Comparison of ENCODE assay signal across 24 cellular contexts in the genomic region with DNA sequence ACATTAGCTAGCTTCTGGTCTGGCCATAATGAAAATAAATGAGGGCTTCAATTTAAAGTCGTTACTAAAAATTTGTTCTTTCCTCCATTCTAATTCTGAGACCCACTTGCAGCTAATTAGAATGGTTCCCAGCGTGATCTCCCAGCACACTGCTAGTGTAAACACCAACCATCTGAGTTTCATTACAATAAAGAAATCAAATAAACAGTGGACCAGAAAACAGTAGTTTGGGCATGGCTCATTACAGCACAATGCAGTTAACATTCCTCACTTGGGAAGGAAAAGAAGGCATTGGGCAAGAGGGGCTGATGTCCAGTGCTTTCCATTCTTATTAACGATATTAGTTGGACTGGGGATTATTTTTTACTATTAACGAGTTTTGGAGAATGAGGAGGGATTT.
DNase-seq lines count a peak whose midpoint lies in the region; ATAC-seq and TF ChIP-seq lines count a peak whose summit lies in the region.
"Had no signal": no experiment of that assay in that cellular context is flagged by ENCODE, and none has a peak within 500 bp of the region (broad histone marks: within the 10 kb centered on the region; RNA-seq: fewer than 3 reads in every experiment).

No MANE protein-coding gene starts in this region.

- no peak overlapping the region for H2BK120ac ChIP-seq in neuronal stem cell (ENCODE audit: low read depth, low read length)

- H3K27me3 Mint-ChIP-seq in endodermal cell (ENCODE audit: insufficient read depth), result no peaks in the 10 kb centered on the region
- H3K27me3 Mint-ChIP-seq: CD4-positive, alpha-beta T cell; stimulated activated memory B cell treated with anti-CD40 and anti-IgM and Interleukin-4, amounts not matched to agents 10 μg/mL and 1 μg/mL and 100 μg/mL, for 72 hours; T-cell had no signal

- no peaks in the 10 kb centered on the region for H3K79me1 ChIP-seq in neuronal stem cell (ENCODE audit: low read depth, low read length)

- H3K36me3 ChIP-seq in neuronal stem cell (replicated peaks in 1 of 2; ENCODE audit: control insufficient read depth in 2 of 2, insufficient read depth in 2 of 2, low read length in 2 of 2) (no peaks in the 10 kb centered on the region), endodermal cell (ENCODE audit: control insufficient read depth, insufficient read depth, low read length) (no peaks in the 10 kb centered on the region)
- H3K36me3 ChIP-seq: right atrium auricular region had no signal

- peak overlapping the region; percentile 86 for H3K27ac ChIP-seq in neuronal stem cell (replicated peaks; ENCODE audit: low read length)
- H3K27ac ChIP-seq in endodermal cell (ENCODE audit: low read depth, low read length), result no peak overlapping the region
- H3K27ac ChIP-seq: A549, epithelial cell of prostate, right atrium auricular region had no signal

- DNase-seq in NCI-H2107 treated with DMSO at 0.1 percent for 48 hours (lab: John Stamatoyannopoulos, UW; ENCODE audit: unreplicated experiment) (peak; percentile 46), NCI-H2107 (lab: John Stamatoyannopoulos, UW) (no peak), NCI-H146 (lab: John Stamatoyannopoulos, UW) (peak; percentile 88), astrocyte of the cerebellum (ENCODE audit: low read depth) (peak; percentile 45), neuronal stem cell (ENCODE audit: low spot score) (peak; percentile 17), endodermal cell (no peak)
- no peak for DNase-seq in activated CD4-positive, alpha-beta T cell treated with anti-CD3 and anti-CD28 coated beads for 48 hours
- DNase-seq: activated CD4-positive, alpha-beta T cell treated with anti-CD3 and anti-CD28 coated beads, Interleukin-2, amount 50 U/mL, for 1 hour; activated naive CD4-positive, alpha-beta T cell; CD4-positive, alpha-beta T cell; cortex of kidney; H9; KBM-7; left cardiac atrium; midbrain; MV-4-11; NCI-H226; T-cell; trophoblast cell had no signal

- H3K23ac ChIP-seq in neuronal stem cell (ENCODE audit: low read depth, low read length, poor library complexity), result no peak overlapping the region

- H3K4me3 ChIP-seq in astrocyte of the cerebellum (ENCODE audit: low read depth, low read length) (no peak overlapping the region), neuronal stem cell (ENCODE audit: low read length in 2 of 2) (no peak overlapping the region), endodermal cell (ENCODE audit: low read length) (no peak overlapping the region)
- H3K4me3 ChIP-seq: A549, right atrium auricular region had no signal

- H3K9me3 ChIP-seq in neuronal stem cell (replicated peaks in 1 of 2; ENCODE audit: control insufficient read depth in 2 of 2, insufficient read depth in 1 of 2, low read depth in 1 of 2, low read length in 2 of 2) (no peaks in the 10 kb centered on the region), endodermal cell (ENCODE audit: control insufficient read depth, low read length) (no peaks in the 10 kb centered on the region)
- H3K9me3 ChIP-seq: A549, right atrium auricular region had no signal

- no peak overlapping the region for H3K9ac ChIP-seq in neuronal stem cell (ENCODE audit: low read depth, low read length, poor library complexity)
- no peak overlapping the region for H3K9ac ChIP-seq in endodermal cell (ENCODE audit: extremely low read depth, low read length, poor library complexity, severe bottlenecking)

- no peak overlapping the region for H2BK15ac ChIP-seq in neuronal stem cell (ENCODE audit: low read length)

- H3K4me2 ChIP-seq in neuronal stem cell (ENCODE audit: insufficient read depth, low read length, poor library complexity, severe bottlenecking), result no peak overlapping the region
- H3K4me2 ChIP-seq: A549 had no signal

- H3K4me1 ChIP-seq in neuronal stem cell (ENCODE audit: control insufficient read depth in 2 of 2, insufficient read depth in 1 of 2, low read depth in 1 of 2, low read length in 2 of 2) (peaks cover 0 to 6% of the 10 kb centered on the region in 2 donors), endodermal cell (ENCODE audit: control insufficient read depth, insufficient read depth, low read length) (no peaks in the 10 kb centered on the region)
- H3K4me1 ChIP-seq: A549, right atrium auricular region had no signal

- H3K27me3 ChIP-seq in neuronal stem cell (ENCODE audit: control insufficient read depth in 3 of 3, insufficient read depth in 3 of 3, low read depth in 1 of 3, low read length in 3 of 3) (no peaks in the 10 kb centered on the region), endodermal cell (ENCODE audit: control insufficient read depth, insufficient read depth, low read length, poor library complexity, severe bottlenecking) (no peaks in the 10 kb centered on the region)
- H3K27me3 ChIP-seq: right atrium auricular region had no signal

- in situ Hi-C loops in astrocyte of the cerebellum (cut with HindIII; ENCODE audit: low sequenced_read_pairs), result no loop called here

- H2AK5ac ChIP-seq in neuronal stem cell (ENCODE audit: low read depth, low read length), result no peak overlapping the region

- H3K18ac ChIP-seq in neuronal stem cell (ENCODE audit: low read length), result no peak overlapping the region

- no peak overlapping the region for H2BK5ac ChIP-seq in neuronal stem cell (ENCODE audit: low read length)

- TF ChIP-seq CTCF in astrocyte of the cerebellum (IDR thresholded peaks at IDR 0.05; ENCODE audit: low read depth, low read length, missing control alignments) (no peak), endodermal cell (conservative IDR thresholded peaks at IDR 0.05) (no peak)

- no peak overlapping the region for H2AFZ ChIP-seq in neuronal stem cell (ENCODE audit: low read length)

- H3K27ac Mint-ChIP-seq in endodermal cell, result no peak overlapping the region
- H3K27ac Mint-ChIP-seq: CD4-positive, alpha-beta T cell; stimulated activated memory B cell treated with anti-CD40 and anti-IgM and Interleukin-4, amounts not matched to agents 10 μg/mL and 1 μg/mL and 100 μg/mL, for 72 hours; T-cell had no signal

- no peak overlapping the region for H2BK12ac ChIP-seq in neuronal stem cell (ENCODE audit: low read length)

- H3K4ac ChIP-seq in neuronal stem cell (ENCODE audit: low read length), result no peak overlapping the region

- no peak overlapping the region for H4K91ac ChIP-seq in neuronal stem cell (ENCODE audit: low read depth, low read length, poor library complexity)

- H4K8ac ChIP-seq in neuronal stem cell (ENCODE audit: low read depth, low read length), result no peak overlapping the region

- WGBS in neuronal stem cell (ENCODE audit: extremely low coverage in 2 of 2, insufficient read length in 2 of 2, insufficient replicate concordance in 1 of 2), 2 donors, result no CpG with 5 or more reads among the region's 4 CpGs
- WGBS in endodermal cell (ENCODE audit: insufficient coverage in 1 of 2, insufficient read length in 1 of 2), 2 experiments, result 77 to 89% methylated on average over 4 of the region's 4 CpGs

- H3K14ac ChIP-seq in neuronal stem cell (ENCODE audit: low read length), result no peak overlapping the region

- no peaks in the 10 kb centered on the region for H3K9me3 Mint-ChIP-seq in endodermal cell
- H3K9me3 Mint-ChIP-seq: H9; stimulated activated memory B cell treated with anti-CD40 and anti-IgM and Interleukin-4, amounts not matched to agents 10 μg/mL and 1 μg/mL and 100 μg/mL, for 72 hours had no signal

- no peaks in the 10 kb centered on the region for H3K4me1 Mint-ChIP-seq in endodermal cell
- H3K4me1 Mint-ChIP-seq: stimulated activated memory B cell treated with anti-CD40 and anti-IgM and Interleukin-4, amounts not matched to agents 10 μg/mL and 1 μg/mL and 100 μg/mL, for 72 hours; T-cell had no signal

- H3K36me3 Mint-ChIP-seq in endodermal cell (ENCODE audit: low read depth), result no peaks in the 10 kb centered on the region
- H3K36me3 Mint-ChIP-seq: stimulated activated memory B cell treated with anti-CD40 and anti-IgM and Interleukin-4, amounts not matched to agents 10 μg/mL and 1 μg/mL and 100 μg/mL, for 72 hours; T-cell had no signal

- ATAC-seq in GM18867 (IDR thresholded peaks at IDR 0.05; ENCODE audit: unreplicated experiment), result no peak
- ATAC-seq: A549; left cardiac atrium; stimulated activated memory B cell treated with anti-CD40 and anti-IgM and Interleukin-4, amounts not matched to agents 10 μg/mL and 1 μg/mL and 100 μg/mL, for 72 hours; T-cell had no signal

- H3K4me3 Mint-ChIP-seq in endodermal cell, result no peak overlapping the region
- H3K4me3 Mint-ChIP-seq: CD4-positive, alpha-beta T cell; H9; stimulated activated memory B cell treated with anti-CD40 and anti-IgM and Interleukin-4, amounts not matched to agents 10 μg/mL and 1 μg/mL and 100 μg/mL, for 72 hours; T-cell had no signal

Comparison
In these comparisons a context has a peak if more than half of its experiments do, and no peak if none do; other contexts are left out.
1. DNase-seq: peak in NCI-H2107 treated with DMSO at 0.1 percent for 48 hours (single experiment), NCI-H146 (single experiment), astrocyte of the cerebellum (single experiment) and neuronal stem cell (single experiment); none in NCI-H2107 (single experiment), endodermal cell (single experiment) and activated CD4-positive, alpha-beta T cell treated with anti-CD3 and anti-CD28 coated beads for 48 hours (single experiment).